In genomic region chr4:158817562-158818370, GRCh38 we compare ENCODE assay signal across 1 cellular context.
TF ChIP-seq lines count a peak whose summit lies in the region.

No MANE protein-coding gene starts in this region.

TF ChIP-seq in GM12878, 131 proteins besides CTCF, POLR2A, EP300 and RAD21 (continued from another document):
- TF ChIP-seq CUX1 (IDR thresholded peaks at IDR 0.05; ENCODE audit: insufficient replicate concordance, low read depth, low read length) (no peak), MEF2B (IDR thresholded peaks at IDR 0.05; ENCODE audit: partially characterized antibody, poor library complexity, severe bottlenecking) (peak; percentile 65), ZNF207 (IDR thresholded peaks at IDR 0.05; ENCODE audit: borderline replicate concordance) (no peak), MTA2 (IDR thresholded peaks at IDR 0.05; ENCODE audit: low read depth) (peak; percentile 59; the same call in 1 of the 2 replicates), DPF2 (IDR thresholded peaks at IDR 0.05) (peak; percentile 19; the same call in 1 of the 2 replicates), IKZF2 (IDR thresholded peaks at IDR 0.05) (peak; percentile 60 to 72; a peak in 2 of 4 replicates), MLLT1 (IDR thresholded peaks at IDR 0.05) (peak; percentile 79), POU2F2 (IDR thresholded peaks at IDR 0.05; ENCODE audit: borderline replicate concordance, low read depth, low read length) (peak; percentile 72; the same call in 2 of the 3 replicates), TCF7 (IDR thresholded peaks at IDR 0.05; ENCODE audit: borderline replicate concordance) (no peak), NR2F1 (conservative IDR thresholded peaks at IDR 0.05) (peak; percentile 85), SMARCA5 (IDR thresholded peaks at IDR 0.05) (peak; percentile 60)
